In the genomic region with DNA sequence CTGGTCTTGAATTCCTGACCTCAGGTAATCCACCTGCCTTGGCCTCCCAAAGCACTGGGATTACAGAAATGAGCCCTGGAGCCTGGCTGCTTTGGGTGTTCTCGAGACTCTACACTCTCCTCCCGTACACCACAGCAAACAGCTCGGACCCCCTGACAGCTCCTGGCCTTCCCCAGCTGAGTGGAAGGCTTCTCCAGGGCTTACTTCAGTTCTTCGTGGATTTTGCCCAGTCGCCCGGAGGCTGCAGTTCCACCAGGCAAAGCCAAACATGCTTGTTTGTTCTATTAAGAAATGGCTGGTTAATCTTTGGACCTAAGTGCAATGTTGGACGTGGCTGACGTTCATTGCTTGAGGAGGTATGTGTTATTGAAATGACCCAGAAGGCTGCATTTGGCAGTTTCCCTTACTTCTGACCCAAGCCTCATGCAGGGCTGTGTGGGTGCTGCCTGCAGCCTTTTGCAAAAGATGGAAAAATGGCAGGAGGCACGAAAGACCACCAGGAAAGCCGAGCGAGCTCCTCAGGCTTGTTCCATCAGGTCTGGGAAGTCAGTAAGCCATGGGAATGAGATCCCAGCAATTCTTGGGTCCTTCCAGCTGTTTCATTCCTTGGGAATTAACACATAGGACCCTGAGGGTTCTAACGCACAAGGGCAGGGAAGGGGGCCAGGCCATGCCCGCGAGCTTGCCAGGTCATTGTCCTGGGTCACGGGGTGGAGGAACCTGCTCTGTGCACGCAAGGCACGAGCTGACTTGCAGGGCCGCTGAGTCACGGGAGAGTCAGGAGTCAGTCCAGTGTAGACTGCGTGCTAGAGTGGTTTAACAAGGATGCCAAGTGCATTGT, we compare ENCODE assay signal across 10 cellular contexts.
DNase-seq lines count a peak whose midpoint lies in the region; ATAC-seq, FAIRE-seq and TF ChIP-seq lines count a peak whose summit lies in the region.
"Had no signal": no experiment of that assay in that cellular context is flagged by ENCODE, and none has a peak within 500 bp of the region (broad histone marks: within the 10 kb centered on the region; RNA-seq: fewer than 3 reads in every experiment).

No MANE protein-coding gene starts in this region.

- no peaks in the 10 kb centered on the region for H3K36me3 ChIP-seq in rectal smooth muscle tissue (ENCODE audit: control insufficient read depth, insufficient read depth, low read length)

- H3K27ac ChIP-seq in rectal smooth muscle tissue (ENCODE audit: low read depth, low read length): peak overlapping the region; percentile 84

- no peaks in the 10 kb centered on the region for H3K27me3 ChIP-seq in rectal smooth muscle tissue (ENCODE audit: control insufficient read depth, insufficient read depth, low read length)

- peaks cover 15% of the 10 kb centered on the region for H3K4me1 ChIP-seq in rectal smooth muscle tissue (ENCODE audit: control insufficient read depth, insufficient read depth, low read length)

- FAIRE-seq in RCC 7860 (lab: Jason Lieb, UNC): peak; percentile 45
- FAIRE-seq: G401.6 had no signal

- H3K9ac ChIP-seq in rectal smooth muscle tissue (ENCODE audit: low read length): no peak overlapping the region

- no peak for ATAC-seq in HG02870 (IDR thresholded peaks at IDR 0.05; ENCODE audit: unreplicated experiment)
- ATAC-seq: stimulated activated memory B cell treated with anti-CD40 and anti-IgM and Interleukin-4, amounts not matched to agents 10 μg/mL and 1 μg/mL and 100 μg/mL, for 72 hours had no signal

- DNase-seq in ELF-1 (ENCODE audit: low read depth, low spot score) (peak; percentile 66), RCC 7860 (ENCODE audit: low spot score) (peak; percentile 85), fibroblast of mammary gland (ENCODE audit: low read depth) (peak; percentile 81), NCI-H524 treated with DMSO at 0.1 percent for 48 hours (lab: John Stamatoyannopoulos, UW) (no peak), NCI-H146 (lab: John Stamatoyannopoulos, UW) (no peak), DMS 273 (lab: John Stamatoyannopoulos, UW; ENCODE audit: unreplicated experiment) (no peak)

- H3K4me3 ChIP-seq in fibroblast of mammary gland (ENCODE audit: control insufficient read depth, low read depth, low read length) (no peak overlapping the region), rectal smooth muscle tissue (ENCODE audit: low read length) (no peak overlapping the region)

- no peak for TF ChIP-seq CTCF in fibroblast of mammary gland (conservative IDR thresholded peaks at IDR 0.05; ENCODE audit: control insufficient read depth, insufficient read depth, low read depth, low read length)

Comparison
In these comparisons a context has a peak if more than half of its experiments do, and no peak if none do; other contexts are left out.
1. DNase-seq: peak in ELF-1 (single experiment), RCC 7860 (single experiment) and fibroblast of mammary gland (single experiment); none in NCI-H524 treated with DMSO at 0.1 percent for 48 hours (single experiment), NCI-H146 (single experiment) and DMS 273 (single experiment).